ENCODE assay signal across 30 cellular contexts in the genomic region with DNA sequence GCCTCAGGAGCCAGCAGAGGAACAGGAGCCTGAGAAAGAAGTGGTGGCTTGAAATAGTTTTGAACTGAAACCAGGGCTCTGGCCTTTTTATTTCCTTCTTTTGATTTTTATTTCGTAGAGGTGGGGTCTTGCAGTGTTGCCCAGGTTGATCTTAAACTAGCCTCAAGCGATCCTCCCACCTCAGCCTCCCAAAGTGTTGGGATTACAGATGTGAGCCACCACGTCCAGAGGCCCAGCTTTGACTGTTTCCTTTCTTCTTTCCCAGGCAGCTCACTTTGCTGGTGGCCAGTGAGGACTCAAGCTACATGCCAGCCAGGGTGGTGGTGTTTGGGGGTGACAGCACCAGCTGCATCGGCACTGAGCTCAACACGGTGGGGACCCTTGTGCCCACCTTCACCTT. TPM values are rescaled to one million over a fixed set of nuclear protein-coding genes. Genes with fewer than 3 reads are reported as not detected.
DNase-seq lines count a peak whose midpoint lies in the region; ATAC-seq and TF ChIP-seq lines count a peak whose summit lies in the region.
"Had no signal": no experiment of that assay in that cellular context is flagged by ENCODE, and none has a peak within 500 bp of the region (broad histone marks: within the 10 kb centered on the region; RNA-seq: fewer than 3 reads in every experiment).

No MANE protein-coding gene starts in this region.

- peaks cover 79% of the 10 kb centered on the region for H3K36me3 Mint-ChIP-seq in activated T-cell treated with anti-CD3 and anti-CD28 coated beads, Interleukin-2, amount 50 U/mL, for 24 hours (ENCODE audit: low read depth)
- H3K36me3 Mint-ChIP-seq in CD4-positive, alpha-beta T cell (ENCODE audit: low read depth): peaks cover 68% of the 10 kb centered on the region
- H3K36me3 Mint-ChIP-seq in chondrocyte (ENCODE audit: low read depth) (peaks cover 35% of the 10 kb centered on the region), T-helper 17 cell (ENCODE audit: low read depth) (peaks cover 13% of the 10 kb centered on the region)

- DNase-seq in activated T-cell treated with anti-CD3 and anti-CD28 coated beads, Interleukin-2, amount 50 U/mL, for 24 hours: no peak
- no peak for DNase-seq in activated T-cell treated with anti-CD3 and anti-CD28 coated beads, Interleukin-2, amount 50 U/mL, for 48 hours
- no peak for DNase-seq in CD4-positive, alpha-beta T cell
- DNase-seq in chondrocyte (ENCODE audit: low spot score) (peak; percentile 30), osteoblast (ENCODE audit: insufficient read length, low spot score, missing footprints) (peak; percentile 5), T-helper 17 cell (no peak), mesenteric fat pad (ENCODE audit: low spot score) (no peak)
- DNase-seq: CD8-positive, alpha-beta memory T cell; DMS 273 treated with DMSO at 0.1 percent for 48 hours; DMS79; GF-D8; H7; IMR-90; MM.1S; NCI-H1048; NCI-H1417; NCI-H1694; NCI-H2081; NCI-H2227 treated with DMSO at 0.1 percent for 48 hours; NCI-H526 treated with DMSO at 0.1 percent for 48 hours; PC-9; Right ventricle myocardium superior had no signal

- no peak for TF ChIP-seq CTCF in CD4-positive, alpha-beta T cell (IDR thresholded peaks at IDR 0.05)
- TF ChIP-seq CTCF in chondrocyte (IDR thresholded peaks at IDR 0.05) (no peak), osteoblast (IDR thresholded peaks at IDR 0.05; ENCODE audit: extremely low read depth, low read depth, low read length) (no peak)

- no peaks in the 10 kb centered on the region for H3K9me3 Mint-ChIP-seq in activated T-cell treated with anti-CD3 and anti-CD28 coated beads, Interleukin-2, amount 50 U/mL, for 24 hours
- no peaks in the 10 kb centered on the region for H3K9me3 Mint-ChIP-seq in CD4-positive, alpha-beta T cell
- peaks cover 4% of the 10 kb centered on the region for H3K9me3 Mint-ChIP-seq in chondrocyte (ENCODE audit: low read depth)
- H3K9me3 Mint-ChIP-seq: CD8-positive, alpha-beta memory T cell had no signal

- no peak for ATAC-seq in CD4-positive, alpha-beta T cell (ENCODE audit: poor library complexity)
- ATAC-seq in T-helper 17 cell (no peak), HG03108 (IDR thresholded peaks at IDR 0.05; ENCODE audit: unreplicated experiment) (no peak)

- H3K27me3 ChIP-seq in CD4-positive, alpha-beta T cell (ENCODE audit: control insufficient read depth, insufficient read depth, low read length): no peaks in the 10 kb centered on the region
- H3K27me3 ChIP-seq in osteoblast (ENCODE audit: insufficient read depth, low read length): no peaks in the 10 kb centered on the region
- H3K27me3 ChIP-seq: SJSA1 had no signal

- no peak overlapping the region for H3K4me2 ChIP-seq in osteoblast (ENCODE audit: insufficient read depth, low read length)
- H3K4me2 ChIP-seq: KMS-11, PC-9 had no signal

- CTCF ChIA-PET in CD4-positive, alpha-beta T cell (lab: Charles Lee): no interaction called here

- no peaks in the 10 kb centered on the region for H3K9me3 ChIP-seq in CD4-positive, alpha-beta T cell (ENCODE audit: control insufficient read depth, low read length)
- H3K9me3 ChIP-seq in osteoblast (ENCODE audit: low read depth, low read length): no peaks in the 10 kb centered on the region
- no peaks in the 10 kb centered on the region for H3K9me3 ChIP-seq in T-helper 17 cell (ENCODE audit: control insufficient read depth, low read length, poor library complexity, severe bottlenecking)
- H3K9me3 ChIP-seq: SJSA1 had no signal

- H4K20me1 ChIP-seq in osteoblast (ENCODE audit: insufficient read depth, low read length): no peaks in the 10 kb centered on the region

- H3K4me3 Mint-ChIP-seq in activated T-cell treated with anti-CD3 and anti-CD28 coated beads, Interleukin-2, amount 50 U/mL, for 24 hours: no peak overlapping the region
- no peak overlapping the region for H3K4me3 Mint-ChIP-seq in CD4-positive, alpha-beta T cell
- no peak overlapping the region for H3K4me3 Mint-ChIP-seq in chondrocyte (ENCODE audit: unreplicated experiment)
- no peak overlapping the region for H3K4me3 Mint-ChIP-seq in T-helper 17 cell
- H3K4me3 Mint-ChIP-seq: B cell; CD8-positive, alpha-beta memory T cell had no signal

- H3K27ac Mint-ChIP-seq in activated T-cell treated with anti-CD3 and anti-CD28 coated beads, Interleukin-2, amount 50 U/mL, for 24 hours: peak overlapping the region; percentile 73
- peak overlapping the region; percentile 36 for H3K27ac Mint-ChIP-seq in CD4-positive, alpha-beta T cell
- H3K27ac Mint-ChIP-seq in chondrocyte (ENCODE audit: unreplicated experiment) (no peak overlapping the region), T-helper 17 cell (no peak overlapping the region)
- H3K27ac Mint-ChIP-seq: B cell had no signal

- H3K79me2 ChIP-seq in osteoblast (ENCODE audit: insufficient read depth, low read length): no peaks in the 10 kb centered on the region

- POLR2A ChIA-PET in CD4-positive, alpha-beta T cell (lab: Charles Lee): no interaction called here

- H3K27ac ChIP-seq in CD4-positive, alpha-beta T cell (ENCODE audit: low read depth, low read length): no peak overlapping the region
- no peak overlapping the region for H3K27ac ChIP-seq in osteoblast (ENCODE audit: low read depth, low read length)
- H3K27ac ChIP-seq: 22Rv1, C4-2B, KMS-11, PC-9, SJSA1 had no signal

- intact Hi-C loops in CD4-positive, alpha-beta T cell (cut with DNase I, micrococcal nuclease): no loop called here

- H3K36me3 ChIP-seq in osteoblast (ENCODE audit: insufficient read depth, low read length): peaks cover 28% of the 10 kb centered on the region

- H3K27me3 Mint-ChIP-seq in activated T-cell treated with anti-CD3 and anti-CD28 coated beads, Interleukin-2, amount 50 U/mL, for 24 hours: no peaks in the 10 kb centered on the region
- H3K27me3 Mint-ChIP-seq in CD4-positive, alpha-beta T cell: no peaks in the 10 kb centered on the region
- H3K27me3 Mint-ChIP-seq in chondrocyte (ENCODE audit: low read depth): no peaks in the 10 kb centered on the region
- H3K27me3 Mint-ChIP-seq in T-helper 17 cell: no peaks in the 10 kb centered on the region
- H3K27me3 Mint-ChIP-seq: B cell; CD8-positive, alpha-beta memory T cell had no signal

- H3K4me1 ChIP-seq in osteoblast (ENCODE audit: insufficient read depth, low read length): no peaks in the 10 kb centered on the region
- H3K4me1 ChIP-seq: SJSA1 had no signal

- H3K4me1 Mint-ChIP-seq in activated T-cell treated with anti-CD3 and anti-CD28 coated beads, Interleukin-2, amount 50 U/mL, for 24 hours (ENCODE audit: low read depth): no peaks in the 10 kb centered on the region
- H3K4me1 Mint-ChIP-seq in CD4-positive, alpha-beta T cell (ENCODE audit: low read depth): no peaks in the 10 kb centered on the region
- H3K4me1 Mint-ChIP-seq in chondrocyte (ENCODE audit: low read depth) (no peaks in the 10 kb centered on the region), T-helper 17 cell (peaks cover 13% of the 10 kb centered on the region)
- H3K4me1 Mint-ChIP-seq: B cell; CD8-positive, alpha-beta memory T cell had no signal

- no peak overlapping the region for H3K4me3 ChIP-seq in osteoblast (ENCODE audit: insufficient read depth, low read length)
- H3K4me3 ChIP-seq: PC-9, SJSA1 had no signal

- H2AFZ ChIP-seq in osteoblast (ENCODE audit: low read length): no peak overlapping the region
- H2AFZ ChIP-seq: PC-9 had no signal

RNA-seq across cellular contexts. Expression of a gene that starts 20.5 kb away (rescaled TPM):
- 10 to 100 TPM; 75.5 to 79.2 TPM for total RNA-seq in CD4-positive, alpha-beta T cell
- total RNA-seq in chondrocyte: 17.5 to 36.6 TPM (median 19.8 TPM) in 3 replicates
- total RNA-seq in osteoblast: 34.4 and 34.5 TPM in 2 replicates
- total RNA-seq in T-helper 17 cell: 10 to 100 TPM; 73.9 to 78.0 TPM
- total RNA-seq in mesenteric fat pad: 26.6 TPM

RNA-seq across cellular contexts. Expression of a gene that starts 26.8 kb away (rescaled TPM):
- total RNA-seq in CD4-positive, alpha-beta T cell: 10 to 100 TPM; 27.3 to 30.6 TPM
- 22.8 to 34.1 TPM (median 24.5 TPM) in 3 replicates for total RNA-seq in chondrocyte
- total RNA-seq in osteoblast: 32.9 and 33.3 TPM in 2 replicates
- 10 to 100 TPM; 32.3 to 35.0 TPM for total RNA-seq in T-helper 17 cell
- total RNA-seq in mesenteric fat pad: 36.5 TPM

RNA-seq across cellular contexts. Expression of a gene that starts 31.4 kb away (rescaled TPM):
- total RNA-seq in CD4-positive, alpha-beta T cell: 10 to 100 TPM; 22.8 to 23.7 TPM
- total RNA-seq in chondrocyte: 42.2 to 43.9 TPM (median 42.7 TPM) in 3 replicates
- total RNA-seq in osteoblast: 17.7 and 20.6 TPM in 2 replicates
- 10 to 100 TPM; 26.3 to 27.9 TPM for total RNA-seq in T-helper 17 cell
- total RNA-seq in mesenteric fat pad: 34.2 TPM

RNA-seq across cellular contexts. Expression of a gene that starts 40.8 kb away (rescaled TPM):
- total RNA-seq in CD4-positive, alpha-beta T cell: not detected
- total RNA-seq in chondrocyte (0.07 TPM in 1 of 3 replicates, not detected in the others), osteoblast (under 0.01 TPM in 1 of 2 replicates, not detected in the other), T-helper 17 cell (under 1 TPM; 0.05 to 0.16 TPM), mesenteric fat pad (0.06 TPM)
- total RNA-seq: H7, IMR-90, NCI-H460, RPMI7951, SJSA1 had no signal

Comparison
In these comparisons a context has a peak if more than half of its experiments do, and no peak if none do; other contexts are left out.
1. DNase-seq: peak in chondrocyte (single experiment) and osteoblast (single experiment); none in activated T-cell treated with anti-CD3 and anti-CD28 coated beads, Interleukin-2, amount 50 U/mL, for 24 hours (single experiment), activated T-cell treated with anti-CD3 and anti-CD28 coated beads, Interleukin-2, amount 50 U/mL, for 48 hours (0 of 2), CD4-positive, alpha-beta T cell (0 of 10), T-helper 17 cell (0 of 3) and mesenteric fat pad (single experiment).
2. H3K27ac Mint-ChIP-seq: peak in activated T-cell treated with anti-CD3 and anti-CD28 coated beads, Interleukin-2, amount 50 U/mL, for 24 hours (single experiment) and CD4-positive, alpha-beta T cell (single experiment); none in chondrocyte (single experiment) and T-helper 17 cell (single experiment).